In genomic region chr19:12791345-12792047, GRCh38 we compare ENCODE assay signal across 8 cellular contexts.
DNase-seq lines count a peak whose midpoint lies in the region; ATAC-seq lines count a peak whose summit lies in the region.

JUNB (plus strand) TSS chr19:12791486; CDS start chr19:12791772, 286 bp downstream.

- peak within 1 kb of the TSS; percentile 96 for H3K4me3 Mint-ChIP-seq in central memory CD8-positive, alpha-beta T cell

- H3K4me1 Mint-ChIP-seq in central memory CD8-positive, alpha-beta T cell: peaks cover 38% of the 10 kb centered on the region

- ATAC-seq in HG03108 (IDR thresholded peaks at IDR 0.05; ENCODE audit: unreplicated experiment): peak; percentile 30
- peak; percentile 46 to 47 for ATAC-seq in activated CD4-positive, CD25-positive, alpha-beta regulatory T cell treated with anti-CD3 and anti-CD28 coated beads, Interleukin-2, amount 50 U/mL, for 24 hours
- peak; percentile 31 for ATAC-seq in central memory CD8-positive, alpha-beta T cell (replicated peaks; ENCODE audit: extremely low read depth, poor library complexity, severe bottlenecking)

- peaks cover 52% of the 10 kb centered on the region for H3K36me3 Mint-ChIP-seq in central memory CD8-positive, alpha-beta T cell (ENCODE audit: insufficient read depth)

- DNase-seq in NCI-H187 (lab: John Stamatoyannopoulos, UW) (peak; percentile 57 to 77), NCI-H187 treated with DMSO at 0.1 percent for 48 hours (lab: John Stamatoyannopoulos, UW) (no peak), NCI-H446 treated with DMSO at 0.1 percent for 48 hours (lab: John Stamatoyannopoulos, UW) (peak; percentile 92), islet precursor cell (peak; percentile 97)
- peak; percentile 96 for DNase-seq in central memory CD8-positive, alpha-beta T cell (ENCODE audit: low spot score in 2 of 2)
- peak; percentile 96 for DNase-seq in stimulated activated CD4-positive, alpha-beta T cell treated with anti-CD3 and anti-CD28 coated beads, Interleukin-12 subunit alpha, Interleukin-12 subunit beta, amount 100 ng/mL, for 4 hours

- no peaks in the 10 kb centered on the region for H3K9me3 Mint-ChIP-seq in central memory CD8-positive, alpha-beta T cell

- peak within 1 kb of the TSS; percentile 97 for H3K27ac Mint-ChIP-seq in central memory CD8-positive, alpha-beta T cell (ENCODE audit: low read depth)

- no peaks in the 10 kb centered on the region for H3K27me3 Mint-ChIP-seq in central memory CD8-positive, alpha-beta T cell
